In the genomic region with DNA sequence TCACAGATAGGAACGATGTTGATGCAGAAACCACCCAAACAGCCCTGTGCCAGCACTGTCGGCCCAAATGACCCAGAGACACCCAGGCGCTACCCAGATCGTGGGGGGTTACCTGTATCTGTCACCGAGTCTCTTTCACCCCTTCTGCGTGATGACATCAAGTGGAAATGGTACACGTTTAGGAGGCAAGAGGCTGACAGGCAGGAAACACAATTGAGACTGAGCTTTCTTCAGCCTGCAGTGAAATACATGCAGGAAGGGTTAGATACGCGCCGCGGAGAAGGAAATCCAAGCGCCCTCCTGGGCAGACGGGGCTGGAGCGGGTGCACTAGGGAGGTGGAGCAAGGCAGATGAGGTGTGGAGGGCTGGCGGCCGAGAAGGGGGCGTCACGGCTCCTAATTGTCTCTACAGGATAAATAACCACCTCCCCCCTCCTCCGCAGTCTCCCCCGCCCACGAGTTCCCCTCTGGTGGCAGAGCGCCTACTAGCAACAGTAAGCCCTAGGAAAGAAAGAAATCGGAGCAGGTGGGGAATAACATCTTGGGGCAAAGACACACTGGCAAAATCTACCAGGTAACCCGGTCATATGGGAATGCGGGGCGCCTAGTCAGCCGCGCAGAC, we compare ENCODE assay signal across 1 cellular context.
TF ChIP-seq lines count a peak whose summit lies in the region.

A gene with protein sequence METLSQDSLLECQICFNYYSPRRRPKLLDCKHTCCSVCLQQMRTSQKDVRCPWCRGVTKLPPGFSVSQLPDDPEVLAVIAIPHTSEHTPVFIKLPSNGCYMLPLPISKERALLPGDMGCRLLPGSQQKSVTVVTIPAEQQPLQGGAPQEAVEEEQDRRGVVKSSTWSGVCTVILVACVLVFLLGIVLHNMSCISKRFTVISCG (minus strand): TSS at position 325 of the 621 bp plus-strand sequence. CDS start 76,544 bp downstream, outside the sequence.

TF ChIP-seq in HCT116, 20 proteins besides CTCF, POLR2A, EP300 and RAD21 (continued from another document):
- TF ChIP-seq, protein P1, sequence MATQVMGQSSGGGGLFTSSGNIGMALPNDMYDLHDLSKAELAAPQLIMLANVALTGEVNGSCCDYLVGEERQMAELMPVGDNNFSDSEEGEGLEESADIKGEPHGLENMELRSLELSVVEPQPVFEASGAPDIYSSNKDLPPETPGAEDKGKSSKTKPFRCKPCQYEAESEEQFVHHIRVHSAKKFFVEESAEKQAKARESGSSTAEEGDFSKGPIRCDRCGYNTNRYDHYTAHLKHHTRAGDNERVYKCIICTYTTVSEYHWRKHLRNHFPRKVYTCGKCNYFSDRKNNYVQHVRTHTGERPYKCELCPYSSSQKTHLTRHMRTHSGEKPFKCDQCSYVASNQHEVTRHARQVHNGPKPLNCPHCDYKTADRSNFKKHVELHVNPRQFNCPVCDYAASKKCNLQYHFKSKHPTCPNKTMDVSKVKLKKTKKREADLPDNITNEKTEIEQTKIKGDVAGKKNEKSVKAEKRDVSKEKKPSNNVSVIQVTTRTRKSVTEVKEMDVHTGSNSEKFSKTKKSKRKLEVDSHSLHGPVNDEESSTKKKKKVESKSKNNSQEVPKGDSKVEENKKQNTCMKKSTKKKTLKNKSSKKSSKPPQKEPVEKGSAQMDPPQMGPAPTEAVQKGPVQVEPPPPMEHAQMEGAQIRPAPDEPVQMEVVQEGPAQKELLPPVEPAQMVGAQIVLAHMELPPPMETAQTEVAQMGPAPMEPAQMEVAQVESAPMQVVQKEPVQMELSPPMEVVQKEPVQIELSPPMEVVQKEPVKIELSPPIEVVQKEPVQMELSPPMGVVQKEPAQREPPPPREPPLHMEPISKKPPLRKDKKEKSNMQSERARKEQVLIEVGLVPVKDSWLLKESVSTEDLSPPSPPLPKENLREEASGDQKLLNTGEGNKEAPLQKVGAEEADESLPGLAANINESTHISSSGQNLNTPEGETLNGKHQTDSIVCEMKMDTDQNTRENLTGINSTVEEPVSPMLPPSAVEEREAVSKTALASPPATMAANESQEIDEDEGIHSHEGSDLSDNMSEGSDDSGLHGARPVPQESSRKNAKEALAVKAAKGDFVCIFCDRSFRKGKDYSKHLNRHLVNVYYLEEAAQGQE (IDR thresholded peaks at IDR 0.05; ENCODE audit: low read depth) = no peak
- TF ChIP-seq SIN3A (IDR thresholded peaks at IDR 0.05; ENCODE audit: low read depth) (no peak), TCF7L2 (IDR thresholded peaks at IDR 0.05; ENCODE audit: borderline replicate concordance, extremely low read depth, insufficient read depth, insufficient read length) (no peak), CBX3 (IDR thresholded peaks at IDR 0.05; ENCODE audit: low read depth) (no peak), SRF (IDR thresholded peaks at IDR 0.05; ENCODE audit: low read depth) (no peak), EZH2 (IDR thresholded peaks at IDR 0.05) (no peak), ELF1 (IDR thresholded peaks at IDR 0.05; ENCODE audit: borderline replicate concordance, low read depth) (no peak)
- TF ChIP-seq, protein P2, sequence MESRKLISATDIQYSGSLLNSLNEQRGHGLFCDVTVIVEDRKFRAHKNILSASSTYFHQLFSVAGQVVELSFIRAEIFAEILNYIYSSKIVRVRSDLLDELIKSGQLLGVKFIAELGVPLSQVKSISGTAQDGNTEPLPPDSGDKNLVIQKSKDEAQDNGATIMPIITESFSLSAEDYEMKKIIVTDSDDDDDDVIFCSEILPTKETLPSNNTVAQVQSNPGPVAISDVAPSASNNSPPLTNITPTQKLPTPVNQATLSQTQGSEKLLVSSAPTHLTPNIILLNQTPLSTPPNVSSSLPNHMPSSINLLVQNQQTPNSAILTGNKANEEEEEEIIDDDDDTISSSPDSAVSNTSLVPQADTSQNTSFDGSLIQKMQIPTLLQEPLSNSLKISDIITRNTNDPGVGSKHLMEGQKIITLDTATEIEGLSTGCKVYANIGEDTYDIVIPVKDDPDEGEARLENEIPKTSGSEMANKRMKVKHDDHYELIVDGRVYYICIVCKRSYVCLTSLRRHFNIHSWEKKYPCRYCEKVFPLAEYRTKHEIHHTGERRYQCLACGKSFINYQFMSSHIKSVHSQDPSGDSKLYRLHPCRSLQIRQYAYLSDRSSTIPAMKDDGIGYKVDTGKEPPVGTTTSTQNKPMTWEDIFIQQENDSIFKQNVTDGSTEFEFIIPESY (IDR thresholded peaks at IDR 0.05; ENCODE audit: extremely low read depth, insufficient replicate concordance, low read length) = no peak
